8 cellular contexts compared by ENCODE assay signal in genomic region chr5:140295414-140295813, GRCh38. TPM values are rescaled to one million over a fixed set of nuclear protein-coding genes. Genes with fewer than 3 reads are reported as not detected.
DNase-seq lines count a peak whose midpoint lies in the region; ATAC-seq and TF ChIP-seq lines count a peak whose summit lies in the region.

No MANE protein-coding gene starts in this region.

- TF ChIP-seq POLR2A in esophagus muscularis mucosa (IDR thresholded peaks at IDR 0.05; ENCODE audit: low read depth) = no peak

- no peaks in the 10 kb centered on the region for H3K9me3 Mint-ChIP-seq in activated T-cell treated with anti-CD3 and anti-CD28 coated beads, Interleukin-2, amount 50 U/mL, for 24 hours

- intact Hi-C loops in esophagus muscularis mucosa (cut with DNase I) = no loop called here

- peaks cover 69% of the 10 kb centered on the region for H3K4me1 Mint-ChIP-seq in activated T-cell treated with anti-CD3 and anti-CD28 coated beads, Interleukin-2, amount 50 U/mL, for 24 hours (ENCODE audit: low read depth)

- TF ChIP-seq EP300 in esophagus muscularis mucosa (IDR thresholded peaks at IDR 0.05) = no peak

- DNase-seq in activated T-cell treated with anti-CD3 and anti-CD28 coated beads for 1 hour (ENCODE audit: low read depth) (peak; percentile 4), NCI-H510A treated with DMSO at 0.1 percent for 48 hours (lab: John Stamatoyannopoulos, UW) (peak; percentile 44), esophagus muscularis mucosa (ENCODE audit: extremely low spot score) (no peak), retinal pigment epithelial cell (ENCODE audit: low read depth) (peak; percentile 91), GM20000 (ENCODE audit: low spot score) (no peak), DMS153 treated with DMSO at 0.1 percent for 48 hours (lab: John Stamatoyannopoulos, UW; ENCODE audit: unreplicated experiment) (no peak)
- no peak for DNase-seq in activated T-cell treated with anti-CD3 and anti-CD28 coated beads, Interleukin-2, amount 50 U/mL, for 24 hours

- H3K36me3 ChIP-seq in esophagus muscularis mucosa = peaks cover 0 to 16% (median 12%) of the 10 kb centered on the region in 4 donors

- no peak for ATAC-seq in GM21717 (IDR thresholded peaks at IDR 0.05; ENCODE audit: unreplicated experiment)

- H3K27me3 ChIP-seq in esophagus muscularis mucosa = no peaks in the 10 kb centered on the region

- no peak overlapping the region for H3K4me3 Mint-ChIP-seq in activated T-cell treated with anti-CD3 and anti-CD28 coated beads, Interleukin-2, amount 50 U/mL, for 24 hours

- peaks cover 43% of the 10 kb centered on the region for H3K36me3 Mint-ChIP-seq in activated T-cell treated with anti-CD3 and anti-CD28 coated beads, Interleukin-2, amount 50 U/mL, for 24 hours (ENCODE audit: low read depth)

- TF ChIP-seq CTCF in esophagus muscularis mucosa (IDR thresholded peaks at IDR 0.05) (no peak), retinal pigment epithelial cell (conservative IDR thresholded peaks at IDR 0.05; ENCODE audit: low read depth, low read length) (no peak), GM20000 (IDR thresholded peaks at IDR 0.05; ENCODE audit: extremely low read depth, missing control alignments) (no peak)

- no peaks in the 10 kb centered on the region for H3K27me3 Mint-ChIP-seq in activated T-cell treated with anti-CD3 and anti-CD28 coated beads, Interleukin-2, amount 50 U/mL, for 24 hours

- H3K27ac ChIP-seq in esophagus muscularis mucosa (replicated peaks in 1 of 4) = peak overlapping the region in 3 of 4 donors; percentile 11 to 56 (median 34)

- H3K4me3 ChIP-seq in esophagus muscularis mucosa (no peak overlapping the region), retinal pigment epithelial cell (ENCODE audit: low read length) (no peak overlapping the region)

- no peaks in the 10 kb centered on the region for H3K9me3 ChIP-seq in esophagus muscularis mucosa

- peaks cover 70 to 98% (median 83%) of the 10 kb centered on the region in 4 donors for H3K4me1 ChIP-seq in esophagus muscularis mucosa

- no peak overlapping the region for H3K27ac Mint-ChIP-seq in activated T-cell treated with anti-CD3 and anti-CD28 coated beads, Interleukin-2, amount 50 U/mL, for 24 hours

- 13% methylated on average over 1 of the region's 1 CpG for WGBS in esophagus muscularis mucosa

RNA-seq across cellular contexts. Expression of gene PFDN1, which starts 7.5 kb away (rescaled TPM):
- total RNA-seq in esophagus muscularis mucosa = 100 to 1,000 TPM in 2 of 4 donors, 10 to 100 TPM in 2; 84.8 to 126 (median 101) TPM

RNA-seq across cellular contexts. Expression of gene HBEGF, which starts 51.0 kb away (rescaled TPM):
- total RNA-seq in esophagus muscularis mucosa = 10 to 100 TPM in 1 of 4 donors, 1 to 10 TPM in 3; 6.6 to 20.0 (median 8.2) TPM

Comparison
In these comparisons a context has a peak if more than half of its experiments do, and no peak if none do; other contexts are left out.
1. DNase-seq: peak in activated T-cell treated with anti-CD3 and anti-CD28 coated beads for 1 hour (single experiment), NCI-H510A treated with DMSO at 0.1 percent for 48 hours (single experiment) and retinal pigment epithelial cell (single experiment); none in activated T-cell treated with anti-CD3 and anti-CD28 coated beads, Interleukin-2, amount 50 U/mL, for 24 hours (single experiment), esophagus muscularis mucosa (single experiment), GM20000 (single experiment) and DMS153 treated with DMSO at 0.1 percent for 48 hours (single experiment).